6 cellular contexts compared by ENCODE assay signal in genomic region chr19:38386968-38387549, GRCh38. TPM values are rescaled to one million over a fixed set of nuclear protein-coding genes. Genes with fewer than 3 reads are reported as not detected.
DNase-seq lines count a peak whose midpoint lies in the region; ATAC-seq and TF ChIP-seq lines count a peak whose summit lies in the region.

No MANE protein-coding gene starts in this region.

- no peaks in the 10 kb centered on the region for H3K79me2 ChIP-seq in Karpas-422 (ENCODE audit: low read length)

- DNase-seq in Karpas-422: no peak
- peak; percentile 27 for DNase-seq in colonic mucosa
- peak; percentile 55 to 76 for DNase-seq in psoas muscle
- DNase-seq in NCI-H345 (lab: John Stamatoyannopoulos, UW): no peak
- DNase-seq in NCI-H2107 (lab: John Stamatoyannopoulos, UW): no peak

- no peak overlapping the region for H2AFZ ChIP-seq in Karpas-422 (ENCODE audit: low read length)

- TF ChIP-seq CTCF in colonic mucosa (IDR thresholded peaks at IDR 0.05): no peak
- no peak for TF ChIP-seq CTCF in psoas muscle (IDR thresholded peaks at IDR 0.05)

- H3K27ac ChIP-seq in Karpas-422 (ENCODE audit: low read length): no peak overlapping the region
- H3K27ac ChIP-seq in colonic mucosa: peak overlapping the region; percentile 37
- H3K27ac ChIP-seq in psoas muscle: peak overlapping the region; percentile 1

- H3K4me2 ChIP-seq in Karpas-422 (ENCODE audit: low read depth, low read length, poor library complexity, severe bottlenecking): peak overlapping the region; percentile 52

- H3K27me3 ChIP-seq in Karpas-422 (ENCODE audit: low read length) (no peaks in the 10 kb centered on the region), colonic mucosa (peaks cover 17% of the 10 kb centered on the region), psoas muscle (ENCODE audit: insufficient read depth in 3 of 3, low read length in 2 of 3) (no peaks in the 10 kb centered on the region)

- no peaks in the 10 kb centered on the region; the same call in 1 of the 2 replicates for H3K36me3 ChIP-seq in Karpas-422 (ENCODE audit: insufficient read depth, low read length)
- peaks cover 4% of the 10 kb centered on the region for H3K36me3 ChIP-seq in colonic mucosa
- H3K36me3 ChIP-seq in psoas muscle (ENCODE audit: insufficient read depth in 1 of 2, low read depth in 1 of 2): peaks cover 18 to 43% of the 10 kb centered on the region in 2 donors

- H4K20me1 ChIP-seq in Karpas-422 (ENCODE audit: insufficient read depth, low read depth, low read length): no peaks in the 10 kb centered on the region

- intact Hi-C loops in colonic mucosa (cut with DNase I): no loop called here
- intact Hi-C loops in psoas muscle (cut with DNase I): no loop called here

- peak overlapping the region; percentile 47 for H3K4me3 ChIP-seq in Karpas-422 (ENCODE audit: low read length)
- H3K4me3 ChIP-seq in colonic mucosa: peak overlapping the region; percentile 44
- H3K4me3 ChIP-seq in psoas muscle: peak overlapping the region; percentile 51

- WGBS in psoas muscle, 3 donors: 8 to 9% (median 8%) methylated on average over 35 to 37 of the region's 37 CpGs

- H3K9ac ChIP-seq in Karpas-422 (ENCODE audit: low read length) (no peak overlapping the region), colonic mucosa (ENCODE audit: low read depth in 2 of 2, low read length in 2 of 2) (peak overlapping the region in 1 of 2 donors; percentile 40)

- ATAC-seq in psoas muscle: peak; percentile 30 to 50 (median 38)
- no peak for ATAC-seq in HG02623 (IDR thresholded peaks at IDR 0.05; ENCODE audit: unreplicated experiment)

- H3K9me3 ChIP-seq in Karpas-422 (ENCODE audit: low read length): no peaks in the 10 kb centered on the region
- no peaks in the 10 kb centered on the region for H3K9me3 ChIP-seq in colonic mucosa
- H3K9me3 ChIP-seq in psoas muscle: no peaks in the 10 kb centered on the region

- H3K9me2 ChIP-seq in Karpas-422 (replicated peaks; ENCODE audit: insufficient read depth, low read length): no peaks in the 10 kb centered on the region

- peaks cover 11% of the 10 kb centered on the region for H3K4me1 ChIP-seq in Karpas-422 (ENCODE audit: low read length)
- H3K4me1 ChIP-seq in colonic mucosa: peaks cover 14% of the 10 kb centered on the region
- H3K4me1 ChIP-seq in psoas muscle: peaks cover 21% of the 10 kb centered on the region

RNA-seq across cellular contexts. Expression of gene GGN, which starts 0.8 kb away (rescaled TPM):
- not detected in 2 replicates for total RNA-seq in Karpas-422 (2014; rRNA removed; shearing (Covaris generic); ENCODE audit: low replicate concordance)
- total RNA-seq in colonic mucosa (under 1 TPM; 0.37 to 0.45 TPM), psoas muscle (under 1 TPM in 2 of 4 donors, not detected in 2; 0.18 to 0.34 TPM)
- polyA plus RNA-seq in psoas muscle: under 1 TPM in 2 of 3 donors, not detected in 1; 0.04 to 0.21 TPM

RNA-seq across cellular contexts. Expression of gene SPRED3, which starts 1.4 kb away (rescaled TPM):
- 0.07 and 0.11 TPM in 2 replicates for total RNA-seq in Karpas-422 (2014; rRNA removed; shearing (Covaris generic); ENCODE audit: low replicate concordance)
- under 1 TPM; 0.61 to 0.99 TPM for total RNA-seq in colonic mucosa
- 1 to 10 TPM in 3 of 4 donors, under 1 TPM in 1; 0.69 to 2.1 (median 1.5) TPM for total RNA-seq in psoas muscle
- 1 to 10 TPM in 1 of 3 donors, under 1 TPM in 2; 0.01 to 1.0 (median 0.10) TPM for polyA plus RNA-seq in psoas muscle

RNA-seq across cellular contexts. Expression of gene PSMD8, which starts 12.7 kb away (rescaled TPM):
- 188 and 199 TPM in 2 replicates for total RNA-seq in Karpas-422 (2014; rRNA removed; shearing (Covaris generic); ENCODE audit: low replicate concordance)
- total RNA-seq in colonic mucosa: 100 to 1,000 TPM; 126 to 184 TPM
- total RNA-seq in psoas muscle: 100 to 1,000 TPM; 348 to 889 (median 587) TPM
- polyA plus RNA-seq in psoas muscle: 1,000 to 10,000 TPM in 1 of 3 donors, 100 to 1,000 TPM in 2; 719 to 1,414 (median 791) TPM

RNA-seq across cellular contexts. Expression of gene FAM98C, which starts 15.8 kb away (rescaled TPM):
- total RNA-seq in Karpas-422 (2014; rRNA removed; shearing (Covaris generic); ENCODE audit: low replicate concordance): 12.8 and 21.4 TPM in 2 replicates
- total RNA-seq in colonic mucosa (10 to 100 TPM; 31.4 to 35.4 TPM), psoas muscle (1 to 10 TPM; 1.1 to 4.5 (median 1.4) TPM)
- 1 to 10 TPM; 1.4 to 6.6 (median 1.8) TPM for polyA plus RNA-seq in psoas muscle

RNA-seq across cellular contexts. Expression of gene RASGRP4, which starts 39.0 kb away (rescaled TPM):
- total RNA-seq in Karpas-422 (2014; rRNA removed; shearing (Covaris generic); ENCODE audit: low replicate concordance): 0.14 and 0.15 TPM in 2 replicates
- total RNA-seq in colonic mucosa (under 1 TPM; 0.84 to 0.90 TPM), psoas muscle (1 to 10 TPM in 1 of 4 donors, under 1 TPM in 3; 0.44 to 2.0 (median 0.80) TPM)
- polyA plus RNA-seq in psoas muscle: under 1 TPM; 0.17 to 0.31 (median 0.25) TPM

Comparison
In these comparisons a context has a peak if more than half of its experiments do, and no peak if none do; other contexts are left out.
1. DNase-seq: peak in colonic mucosa (single experiment) and psoas muscle (2 of 2); none in Karpas-422 (single experiment), NCI-H345 (single experiment) and NCI-H2107 (single experiment).
2. Peak in every context shown above with its lines, with median percentiles within 50 percentile points of each other: H3K4me3 ChIP-seq.